8 cellular contexts compared by ENCODE assay signal in genomic region chr6:148565931-148566663, GRCh38.
DNase-seq lines count a peak whose midpoint lies in the region; ATAC-seq, FAIRE-seq and TF ChIP-seq lines count a peak whose summit lies in the region.

No MANE protein-coding gene starts in this region.

- WGBS in HepG2 (ENCODE audit: low lambda C conversion rate): 50% methylated on average over 12 of the region's 12 CpGs

- in situ Hi-C loops in HepG2 (cut with HindIII; ENCODE audit: extremely low pct_ligation_motif_present, low pct_unique_long_range_greater_than_20kb): no loop called here

- H3K4me3 Mint-ChIP-seq in WTC11 (no peak overlapping the region), type B pancreatic cell (no peak overlapping the region)

- TF ChIP-seq POLR2A in HepG2 (IDR thresholded peaks at IDR 0.05; ENCODE audit: insufficient read depth in 1 of 2, low read depth in 2 of 2, low read length in 2 of 2): no peak

- CTCF ChIA-PET in WTC11 (lab: Charles Lee) (interaction anchor here (4.5 kb wide), 1 partner anchor 12 kb away, joined by 10 read pairs; no protein-coding TSS in a partner anchor), HepG2 (lab: Yijun Ruan, JAX; ENCODE audit: low intra/inter-chr PET ratio, low total read pairs) (no interaction called here)

- TF ChIP-seq CTCF in GM06990 (IDR thresholded peaks at IDR 0.05; ENCODE audit: insufficient read depth, low read length, poor library complexity, severe bottlenecking): no peak
- TF ChIP-seq CTCF in WTC11 (IDR thresholded peaks at IDR 0.05): no peak
- no peak for TF ChIP-seq CTCF in HepG2 (CRISPR knock-in tag; IDR thresholded peaks at IDR 0.05)
- TF ChIP-seq CTCF in type B pancreatic cell (conservative IDR thresholded peaks at IDR 0.05): no peak

- peak overlapping the region; percentile 28; the same call in 1 of the 2 replicates for H3K27ac Mint-ChIP-seq in WTC11
- no peak overlapping the region for H3K27ac Mint-ChIP-seq in type B pancreatic cell

- no peak for TF ChIP-seq EP300 in HepG2 (IDR thresholded peaks at IDR 0.05; ENCODE audit: low read depth in 2 of 2, low read length in 2 of 2)
- no peak for TF ChIP-seq EP300 in HepG2 (CRISPR knock-in tag; IDR thresholded peaks at IDR 0.05; ENCODE audit: borderline replicate concordance)

- no peaks in the 10 kb centered on the region for H3K79me2 ChIP-seq in HepG2 (ENCODE audit: insufficient read depth, low read length)

- no TSS peak for BruUV-seq in HepG2 (replicated peaks; lab: Mats Ljungman, UMichigan)

- no peaks in the 10 kb centered on the region for H4K20me1 ChIP-seq in HepG2 (ENCODE audit: insufficient read depth, low read length)

- H3K9ac ChIP-seq in HepG2 (ENCODE audit: insufficient read depth, low read depth, low read length): no peak overlapping the region

- H3K27me3 Mint-ChIP-seq in WTC11 (ENCODE audit: low read depth): peaks cover 6% of the 10 kb centered on the region
- H3K27me3 Mint-ChIP-seq in type B pancreatic cell: peaks cover 17% of the 10 kb centered on the region

- peak; percentile 26 for FAIRE-seq in HepG2 (lab: Jason Lieb, UNC)

- 0 out of 2 replicates have a peak, but pooled peaks cover 1% of the 10 kb centered on the region for H3K36me3 Mint-ChIP-seq in WTC11
- no peaks in the 10 kb centered on the region for H3K36me3 Mint-ChIP-seq in type B pancreatic cell

- H3K4me1 Mint-ChIP-seq in WTC11: no peaks in the 10 kb centered on the region
- H3K4me1 Mint-ChIP-seq in type B pancreatic cell (ENCODE audit: unreplicated experiment): no peaks in the 10 kb centered on the region

- H3K27ac ChIP-seq in HepG2 (ENCODE audit: extremely low read length, insufficient read depth, low read length): no peak overlapping the region

- no peaks in the 10 kb centered on the region for H3K36me3 ChIP-seq in GM06990 (ENCODE audit: control insufficient read depth, insufficient read depth, low read length)
- H3K36me3 ChIP-seq in HepG2 (replicated peaks in 1 of 2; ENCODE audit: control insufficient read depth in 1 of 2, insufficient read depth in 2 of 2, low read length in 2 of 2): no peaks in the 10 kb centered on the region

- H3K9me3 Mint-ChIP-seq in WTC11 (peaks cover 11% of the 10 kb centered on the region), type B pancreatic cell (no peaks in the 10 kb centered on the region)

- peaks cover 8% of the 10 kb centered on the region; the same call in 1 of the 2 replicates for H3K4me1 ChIP-seq in HepG2 (ENCODE audit: insufficient read depth, low read length)

- POLR2A ChIA-PET in WTC11 (lab: Charles Lee) (no interaction called here), HepG2 (lab: Yijun Ruan, JAX) (no interaction called here)

- ATAC-seq in HG02938 (IDR thresholded peaks at IDR 0.05; ENCODE audit: unreplicated experiment): peak; percentile 41
- no peak for ATAC-seq in WTC11
- ATAC-seq in HepG2: no peak
- no peak for ATAC-seq in GM21619 (IDR thresholded peaks at IDR 0.05; ENCODE audit: unreplicated experiment)

- TF ChIP-seq RAD21 in HepG2 (CRISPR knock-in tag; IDR thresholded peaks at IDR 0.05): no peak

- no peaks in the 10 kb centered on the region; the same call in 1 of the 2 replicates for H3K27me3 ChIP-seq in GM06990 (replicated peaks; ENCODE audit: control insufficient read depth, insufficient read depth, low read length)
- H3K27me3 ChIP-seq in HepG2 (ENCODE audit: control insufficient read depth in 1 of 2, insufficient read depth in 2 of 2, low read length in 2 of 2): peaks cover 0 to 32% of the 10 kb centered on the region in 2 experiments; a peak in 3 of 5 replicates

- intact Hi-C loops in HepG2 (cut with micrococcal nuclease; ENCODE audit: unreplicated experiment): no loop called here
- intact Hi-C loops in posterior vena cava (cut with DNase I): loop anchor here (5.0 to 10.0 kb wide), 2 partner anchors 179 to 1196 kb away; partner anchors contain the start of gene UST (in 1 of the 2)

- DNase-seq in GM06990 (ENCODE audit: extremely low read depth, insufficient read length): peak; percentile 28
- no peak for DNase-seq in WTC11 (ENCODE audit: low spot score)
- no peak for DNase-seq in HepG2 (ENCODE audit: low spot score)
- DNase-seq in type B pancreatic cell (ENCODE audit: extremely low spot score, unreplicated experiment): no peak
- no peak for DNase-seq in posterior vena cava (ENCODE audit: low spot score)
- DNase-seq in NCI-H1417 (lab: John Stamatoyannopoulos, UW): no peak

- H3K4me2 ChIP-seq in HepG2 (ENCODE audit: low read depth, low read length): no peak overlapping the region

- no peaks in the 10 kb centered on the region for H3K9me3 ChIP-seq in HepG2 (ENCODE audit: low read length)

- H2AFZ ChIP-seq in HepG2 (ENCODE audit: low read length): no peak overlapping the region

- no peak overlapping the region for H3K4me3 ChIP-seq in GM06990 (replicated peaks; ENCODE audit: low read depth, low read length)
- no peak overlapping the region for H3K4me3 ChIP-seq in HepG2 (replicated peaks in 1 of 3; ENCODE audit: insufficient read depth in 1 of 3, low read depth in 2 of 3, low read length in 3 of 3)

TF ChIP-seq in WTC11, 78 proteins besides CTCF, POLR2A, EP300 and RAD21:
- TF ChIP-seq SMAD4 (CRISPR knock-in tag; IDR thresholded peaks at IDR 0.05): no peak
- TF ChIP-seq CREM (CRISPR knock-in tag; IDR thresholded peaks at IDR 0.05): no peak

TF ChIP-seq in HepG2, 621 proteins besides CTCF, POLR2A, EP300 and RAD21:
- TF ChIP-seq SIN3B (IDR thresholded peaks at IDR 0.05; ENCODE audit: low read length) (no peak), PCBP2 (optimal IDR thresholded peaks at IDR 0.05; ENCODE audit: low read depth, low read length, poor library complexity, severe bottlenecking) (no peak), ZNF850 (CRISPR knock-in tag; conservative IDR thresholded peaks at IDR 0.05) (no peak), E2F5 (CRISPR knock-in tag; conservative IDR thresholded peaks at IDR 0.05) (no peak), HES4 (CRISPR knock-in tag; IDR thresholded peaks at IDR 0.05; ENCODE audit: borderline replicate concordance) (no peak), TCF12 (IDR thresholded peaks at IDR 0.05) (no peak), TCF12 (CRISPR knock-in tag; IDR thresholded peaks at IDR 0.05) (no peak), ZNF414 (CRISPR knock-in tag; IDR thresholded peaks at IDR 0.05) (no peak), CHD2 (IDR thresholded peaks at IDR 0.05; ENCODE audit: low read depth, low read length) (no peak), KLF13 (CRISPR knock-in tag; IDR thresholded peaks at IDR 0.05) (no peak)
